Comparison of ENCODE assay signal across 18 cellular contexts in genomic region chr5:137016783-137017324, GRCh38.
DNase-seq lines count a peak whose midpoint lies in the region; ATAC-seq and TF ChIP-seq lines count a peak whose summit lies in the region.
"Had no signal": no experiment of that assay in that cellular context is flagged by ENCODE, and none has a peak within 500 bp of the region (broad histone marks: within the 10 kb centered on the region; RNA-seq: fewer than 3 reads in every experiment).

No MANE protein-coding gene starts in this region.

- H3K14ac ChIP-seq in neuronal stem cell (ENCODE audit: low read length) = no peak overlapping the region

- peaks cover 0 to 9% of the 10 kb centered on the region in 2 donors for H3K4me1 ChIP-seq in neuronal stem cell (ENCODE audit: control insufficient read depth in 2 of 2, insufficient read depth in 1 of 2, low read depth in 1 of 2, low read length in 2 of 2)
- H3K4me1 ChIP-seq: uterus had no signal

- no peaks in the 10 kb centered on the region for H3K9me3 ChIP-seq in neuronal stem cell (replicated peaks in 1 of 2; ENCODE audit: control insufficient read depth in 2 of 2, insufficient read depth in 1 of 2, low read depth in 1 of 2, low read length in 2 of 2)
- H3K9me3 ChIP-seq: stomach, uterus had no signal

- no peaks in the 10 kb centered on the region for H3K36me3 Mint-ChIP-seq in chondrocyte (ENCODE audit: low read depth)

- no peak overlapping the region for H2BK15ac ChIP-seq in neuronal stem cell (ENCODE audit: low read length)

- H4K91ac ChIP-seq in neuronal stem cell (ENCODE audit: low read depth, low read length, poor library complexity) = no peak overlapping the region

- DNase-seq in NCI-H526 (lab: John Stamatoyannopoulos, UW) = peak; percentile 0 to 9
- DNase-seq in NCI-H526 treated with DMSO at 0.1 percent for 48 hours (lab: John Stamatoyannopoulos, UW) = no peak
- DNase-seq in NCI-H345 treated with DMSO at 0.1 percent for 48 hours (lab: John Stamatoyannopoulos, UW; ENCODE audit: unreplicated experiment) = peak; percentile 79
- no peak for DNase-seq in chondrocyte (ENCODE audit: low spot score)
- DNase-seq in neuronal stem cell (ENCODE audit: low spot score) = no peak
- no peak for DNase-seq in mesenteric fat pad (ENCODE audit: low spot score)
- DNase-seq in NCI-H510A treated with DMSO at 0.1 percent for 48 hours (lab: John Stamatoyannopoulos, UW) = no peak
- DNase-seq: aorta, erythroblast, GM23248, NCI-H187 treated with DMSO at 0.1 percent for 48 hours, SHP77, stomach, uterus had no signal

- no CpG with 5 or more reads among the region's 5 CpGs for WGBS in neuronal stem cell (ENCODE audit: extremely low coverage in 2 of 2, insufficient read length in 2 of 2, insufficient replicate concordance in 1 of 2), 2 donors

- no peak overlapping the region for H3K23ac ChIP-seq in neuronal stem cell (ENCODE audit: low read depth, low read length, poor library complexity)

- H3K4me2 ChIP-seq in neuronal stem cell (ENCODE audit: insufficient read depth, low read length, poor library complexity, severe bottlenecking) = no peak overlapping the region

- H3K9ac ChIP-seq in neuronal stem cell (ENCODE audit: low read depth, low read length, poor library complexity) = peak overlapping the region; percentile 39
- H3K9ac ChIP-seq: GM23248 had no signal

- H2BK12ac ChIP-seq in neuronal stem cell (ENCODE audit: low read length) = no peak overlapping the region

- H3K4me3 ChIP-seq in neuronal stem cell (ENCODE audit: low read length in 2 of 2) = no peak overlapping the region
- H3K4me3 ChIP-seq: coronary artery, GM23248, stomach, uterus had no signal

- H2AFZ ChIP-seq in neuronal stem cell (ENCODE audit: low read length) = peak overlapping the region; percentile 24
- H2AFZ ChIP-seq: GM23248 had no signal

- no peak overlapping the region for H2BK120ac ChIP-seq in neuronal stem cell (ENCODE audit: low read depth, low read length)

- H2AK5ac ChIP-seq in neuronal stem cell (ENCODE audit: low read depth, low read length) = no peak overlapping the region

- H3K18ac ChIP-seq in neuronal stem cell (ENCODE audit: low read length) = peak overlapping the region; percentile 68

- peaks cover 3% of the 10 kb centered on the region for H3K27me3 Mint-ChIP-seq in chondrocyte (ENCODE audit: low read depth)

- no peak overlapping the region for H3K27ac ChIP-seq in neuronal stem cell (replicated peaks; ENCODE audit: low read length)
- H3K27ac ChIP-seq: coronary artery, GM23248, stomach, uterus had no signal

- H2BK5ac ChIP-seq in neuronal stem cell (ENCODE audit: low read length) = no peak overlapping the region

- no peak overlapping the region for H4K8ac ChIP-seq in neuronal stem cell (ENCODE audit: low read depth, low read length)

- peak; percentile 19 for TF ChIP-seq CTCF in chondrocyte (IDR thresholded peaks at IDR 0.05)

- no peaks in the 10 kb centered on the region for H3K36me3 ChIP-seq in neuronal stem cell (replicated peaks in 1 of 2; ENCODE audit: control insufficient read depth in 2 of 2, insufficient read depth in 2 of 2, low read length in 2 of 2)
- H3K36me3 ChIP-seq: stomach, uterus had no signal

- H3K4ac ChIP-seq in neuronal stem cell (ENCODE audit: low read length) = no peak overlapping the region

- no peaks in the 10 kb centered on the region for H3K79me1 ChIP-seq in neuronal stem cell (ENCODE audit: low read depth, low read length)

- no peaks in the 10 kb centered on the region for H3K9me3 Mint-ChIP-seq in chondrocyte (ENCODE audit: low read depth)
- H3K9me3 Mint-ChIP-seq: nephron had no signal

- no peak for ATAC-seq in HG03159 (IDR thresholded peaks at IDR 0.05; ENCODE audit: unreplicated experiment)
- ATAC-seq: activated CD4-positive, CD25-positive, alpha-beta regulatory T cell treated with anti-CD3 and anti-CD28 coated beads, Interleukin-2, amount 50 U/mL, for 24 hours had no signal

- H3K27ac Mint-ChIP-seq in chondrocyte (ENCODE audit: unreplicated experiment) = no peak overlapping the region
- H3K27ac Mint-ChIP-seq: nephron had no signal

- H3K27me3 ChIP-seq in neuronal stem cell (ENCODE audit: control insufficient read depth in 3 of 3, insufficient read depth in 3 of 3, low read depth in 1 of 3, low read length in 3 of 3) = no peaks in the 10 kb centered on the region
- H3K27me3 ChIP-seq: uterus had no signal

- H3K4me3 Mint-ChIP-seq in chondrocyte (ENCODE audit: unreplicated experiment) = no peak overlapping the region
- H3K4me3 Mint-ChIP-seq: nephron had no signal

- H3K4me1 Mint-ChIP-seq in chondrocyte (ENCODE audit: low read depth) = peaks cover 3% of the 10 kb centered on the region

Comparison
In these comparisons a context has a peak if more than half of its experiments do, and no peak if none do; other contexts are left out.
1. DNase-seq: peak in NCI-H526 (2 of 2) and NCI-H345 treated with DMSO at 0.1 percent for 48 hours (single experiment); none in NCI-H526 treated with DMSO at 0.1 percent for 48 hours (single experiment), chondrocyte (single experiment), neuronal stem cell (single experiment), mesenteric fat pad (single experiment) and NCI-H510A treated with DMSO at 0.1 percent for 48 hours (single experiment).